ENCODE assay signal across 35 cellular contexts in the genomic region with DNA sequence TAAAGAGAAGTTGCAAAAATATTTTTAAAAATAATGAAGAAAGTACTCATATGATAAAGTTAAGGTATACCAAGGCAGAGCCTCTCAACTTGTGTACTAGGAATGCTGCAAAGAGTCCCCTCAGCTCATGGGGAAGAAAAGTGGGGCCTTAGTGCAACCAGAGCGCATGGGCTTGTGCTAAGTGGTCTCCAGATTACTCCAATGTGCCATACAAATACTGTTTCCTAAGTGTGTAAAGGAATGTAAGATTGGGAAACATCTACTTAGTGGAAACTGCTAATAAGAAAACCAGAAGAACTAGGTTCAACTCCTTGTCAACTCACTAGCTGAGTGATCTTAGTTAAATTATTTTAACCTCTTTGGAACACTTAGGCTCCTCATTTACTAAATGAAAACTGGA.
"Had no signal": no experiment of that assay in that cellular context is flagged by ENCODE, and none has a peak within 500 bp of the region (broad histone marks: within the 10 kb centered on the region; RNA-seq: fewer than 3 reads in every experiment).

No MANE protein-coding gene starts in this region.

- H3K4me3 ChIP-seq: MG63 had no signal

- H3K9ac ChIP-seq: KMS-11 had no signal

- DNase-seq: Karpas-422, Kasumi-1, KG1, MG63, MM.1S, MV-4-11, NCI-H1048, NCI-H1092, NCI-H1092 treated with DMSO at 0.1 percent for 48 hours, NCI-H1105, NCI-H1105 treated with DMSO at 0.1 percent for 48 hours, NCI-H1417, NCI-H1417 treated with DMSO at 0.1 percent for 48 hours, NCI-H1436, NCI-H1436 treated with DMSO at 0.1 percent for 48 hours, NCI-H146, NCI-H1694, NCI-H1694 treated with DMSO at 0.1 percent for 48 hours, NCI-H187, NCI-H187 treated with DMSO at 0.1 percent for 48 hours, NCI-H1930, NCI-H2029, NCI-H2029 treated with DMSO at 0.1 percent for 48 hours, NCI-H2081, NCI-H2081 treated with DMSO at 0.1 percent for 48 hours, NCI-H2107, NCI-H2171, NCI-H2171 treated with DMSO at 0.1 percent for 48 hours, NCI-H2227 treated with DMSO at 0.1 percent for 48 hours, NCI-H226, NCI-H345, NCI-H446, NCI-H446 treated with DMSO at 0.1 percent for 48 hours, NCI-H510A had no signal

- H3K27ac ChIP-seq: KMS-11 had no signal

- H3K27me3 ChIP-seq: MG63 had no signal

- H3K9me3 ChIP-seq: MG63 had no signal

- H3K4me2 ChIP-seq: KMS-11 had no signal
